In genomic region chr5:40557486-40557885, GRCh38 we compare ENCODE assay signal across 19 cellular contexts.
"Had no signal": no experiment of that assay in that cellular context is flagged by ENCODE, and none has a peak within 500 bp of the region (broad histone marks: within the 10 kb centered on the region; RNA-seq: fewer than 3 reads in every experiment).

No MANE protein-coding gene starts in this region.

- H3K4me3 ChIP-seq: left ventricle myocardium inferior, spleen, upper lobe of left lung had no signal

- H3K9me3 ChIP-seq: upper lobe of left lung had no signal

- DNase-seq: activated B cell treated with CpG ODN at 0.5 μM for 24 hours; activated CD4-positive, alpha-beta memory T cell treated with anti-CD3 and anti-CD28 coated beads for 36 hours; activated CD4-positive, alpha-beta T cell treated with anti-CD3 and anti-CD28 coated beads for 4 hours; activated effector memory CD4-positive, alpha-beta T cell treated with Interleukin-2 at 50 U/mL for 16 hours; activated naive CD4-positive, alpha-beta T cell treated with anti-CD3 and anti-CD28 coated beads for 36 hours; activated naive CD8-positive, alpha-beta T cell treated with anti-CD3 and anti-CD28 coated beads, Interleukin-2, amount 10 ng/mL, durations not matched to agents 7 days and 5 days; activated T-cell treated with anti-CD3 and anti-CD28 coated beads, Interleukin-2, amount 50 U/mL, for 72 hours; amygdala; caudate nucleus; dermis blood vessel endothelial cell; effector CD8-positive, alpha-beta T cell; hippocampal formation; left ventricle myocardium inferior; natural killer cell; spleen; stimulated activated CD4-positive, alpha-beta T cell treated with anti-CD3 and anti-CD28 coated beads, Interleukin-4, amount 100 ng/mL, for 1 hour; stimulated activated naive CD8-positive, alpha-beta T cell treated with anti-CD3 and anti-CD28 coated beads, Interleukin-15, Interleukin-2, amounts not matched to agents 100 U/mL and 50 U/mL, for 24 hours; T1000; upper lobe of left lung had no signal

- ATAC-seq: activated T-cell treated with anti-CD3 and anti-CD28 coated beads, Interleukin-2, amount 50 U/mL, for 72 hours; natural killer cell; stimulated activated naive CD8-positive, alpha-beta T cell treated with anti-CD3 and anti-CD28 coated beads, Interleukin-15, Interleukin-2, amounts not matched to agents 100 U/mL and 50 U/mL, for 24 hours had no signal

- H3K36me3 ChIP-seq: left ventricle myocardium inferior, spleen, upper lobe of left lung had no signal

- H3K4me1 ChIP-seq: spleen had no signal

- H3K27ac ChIP-seq: left ventricle myocardium inferior, spleen, upper lobe of left lung had no signal

- H3K27me3 ChIP-seq: spleen, upper lobe of left lung had no signal
